Comparison of ENCODE assay signal across 1 cellular context in the genomic region with DNA sequence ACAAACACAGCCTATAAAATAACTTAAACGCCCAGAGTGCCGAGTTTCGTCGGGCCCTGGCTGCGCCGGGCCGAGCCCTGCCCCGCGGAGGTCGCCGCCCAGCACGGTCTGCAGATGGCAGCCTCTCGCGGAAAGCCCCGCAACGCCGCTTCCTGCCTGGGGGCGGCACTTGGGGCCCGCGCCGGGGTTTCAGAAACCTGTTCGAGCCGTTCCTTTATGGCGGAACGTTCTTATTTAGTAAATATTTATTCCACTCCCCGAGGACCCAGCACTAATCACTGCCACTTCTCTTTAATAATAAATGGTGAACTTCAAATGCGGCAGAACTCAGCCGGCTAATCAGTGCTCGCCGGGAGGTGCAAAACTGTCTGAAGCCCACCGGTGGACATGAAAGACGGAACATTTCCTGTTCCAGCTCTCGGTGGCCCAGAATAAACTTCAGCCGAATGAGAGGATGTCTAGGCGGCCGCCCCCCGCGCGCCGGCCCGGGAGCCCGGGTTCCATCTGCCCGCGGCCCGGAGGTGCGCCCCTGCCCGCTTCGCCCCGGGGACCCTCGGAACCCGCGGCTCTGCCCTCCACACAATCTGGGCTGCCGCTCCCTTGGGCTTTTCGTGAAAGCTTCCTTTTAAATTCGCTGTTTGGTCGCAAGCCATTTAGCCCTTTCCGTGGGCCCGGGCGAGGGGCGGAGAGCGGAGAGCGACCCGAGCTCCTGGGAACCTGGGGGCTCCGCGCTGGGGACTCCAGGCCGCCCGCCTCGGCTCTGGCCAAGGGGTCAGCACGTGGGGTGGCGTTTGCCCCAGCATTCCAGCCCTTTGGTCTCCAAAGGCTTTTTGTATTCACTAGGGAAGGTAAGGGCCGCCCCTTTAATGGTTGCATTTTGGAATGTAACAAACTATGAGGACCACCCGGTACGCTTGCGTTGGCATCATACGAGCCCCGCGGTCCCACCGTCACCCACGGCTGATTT.
TF ChIP-seq lines count a peak whose summit lies in the region.

No MANE protein-coding gene starts in this region.

TF ChIP-seq in K562, 482 proteins besides CTCF, POLR2A, EP300 and RAD21 (continued from another document):
- TF ChIP-seq, protein P1, sequence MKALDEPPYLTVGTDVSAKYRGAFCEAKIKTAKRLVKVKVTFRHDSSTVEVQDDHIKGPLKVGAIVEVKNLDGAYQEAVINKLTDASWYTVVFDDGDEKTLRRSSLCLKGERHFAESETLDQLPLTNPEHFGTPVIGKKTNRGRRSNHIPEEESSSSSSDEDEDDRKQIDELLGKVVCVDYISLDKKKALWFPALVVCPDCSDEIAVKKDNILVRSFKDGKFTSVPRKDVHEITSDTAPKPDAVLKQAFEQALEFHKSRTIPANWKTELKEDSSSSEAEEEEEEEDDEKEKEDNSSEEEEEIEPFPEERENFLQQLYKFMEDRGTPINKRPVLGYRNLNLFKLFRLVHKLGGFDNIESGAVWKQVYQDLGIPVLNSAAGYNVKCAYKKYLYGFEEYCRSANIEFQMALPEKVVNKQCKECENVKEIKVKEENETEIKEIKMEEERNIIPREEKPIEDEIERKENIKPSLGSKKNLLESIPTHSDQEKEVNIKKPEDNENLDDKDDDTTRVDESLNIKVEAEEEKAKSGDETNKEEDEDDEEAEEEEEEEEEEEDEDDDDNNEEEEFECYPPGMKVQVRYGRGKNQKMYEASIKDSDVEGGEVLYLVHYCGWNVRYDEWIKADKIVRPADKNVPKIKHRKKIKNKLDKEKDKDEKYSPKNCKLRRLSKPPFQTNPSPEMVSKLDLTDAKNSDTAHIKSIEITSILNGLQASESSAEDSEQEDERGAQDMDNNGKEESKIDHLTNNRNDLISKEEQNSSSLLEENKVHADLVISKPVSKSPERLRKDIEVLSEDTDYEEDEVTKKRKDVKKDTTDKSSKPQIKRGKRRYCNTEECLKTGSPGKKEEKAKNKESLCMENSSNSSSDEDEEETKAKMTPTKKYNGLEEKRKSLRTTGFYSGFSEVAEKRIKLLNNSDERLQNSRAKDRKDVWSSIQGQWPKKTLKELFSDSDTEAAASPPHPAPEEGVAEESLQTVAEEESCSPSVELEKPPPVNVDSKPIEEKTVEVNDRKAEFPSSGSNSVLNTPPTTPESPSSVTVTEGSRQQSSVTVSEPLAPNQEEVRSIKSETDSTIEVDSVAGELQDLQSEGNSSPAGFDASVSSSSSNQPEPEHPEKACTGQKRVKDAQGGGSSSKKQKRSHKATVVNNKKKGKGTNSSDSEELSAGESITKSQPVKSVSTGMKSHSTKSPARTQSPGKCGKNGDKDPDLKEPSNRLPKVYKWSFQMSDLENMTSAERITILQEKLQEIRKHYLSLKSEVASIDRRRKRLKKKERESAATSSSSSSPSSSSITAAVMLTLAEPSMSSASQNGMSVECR (CRISPR knock-in tag; IDR thresholded peaks at IDR 0.05) = no peak
- TF ChIP-seq ZNF184 (CRISPR knock-in tag; IDR thresholded peaks at IDR 0.05) = no peak
- TF ChIP-seq SPI1 (IDR thresholded peaks at IDR 0.05; ENCODE audit: borderline replicate concordance, low read depth, low read length) = peak; percentile 11; the same call in 1 of the 2 replicates
- TF ChIP-seq ZNF584 (CRISPR knock-in tag; IDR thresholded peaks at IDR 0.05; ENCODE audit: low read depth) = no peak
- TF ChIP-seq DIDO1 (tag; IDR thresholded peaks at IDR 0.05; ENCODE audit: low read depth) = no peak
- TF ChIP-seq SNIP1 (IDR thresholded peaks at IDR 0.05; ENCODE audit: low read depth) = no peak
